1 cellular context compared by ENCODE assay signal in the genomic region with DNA sequence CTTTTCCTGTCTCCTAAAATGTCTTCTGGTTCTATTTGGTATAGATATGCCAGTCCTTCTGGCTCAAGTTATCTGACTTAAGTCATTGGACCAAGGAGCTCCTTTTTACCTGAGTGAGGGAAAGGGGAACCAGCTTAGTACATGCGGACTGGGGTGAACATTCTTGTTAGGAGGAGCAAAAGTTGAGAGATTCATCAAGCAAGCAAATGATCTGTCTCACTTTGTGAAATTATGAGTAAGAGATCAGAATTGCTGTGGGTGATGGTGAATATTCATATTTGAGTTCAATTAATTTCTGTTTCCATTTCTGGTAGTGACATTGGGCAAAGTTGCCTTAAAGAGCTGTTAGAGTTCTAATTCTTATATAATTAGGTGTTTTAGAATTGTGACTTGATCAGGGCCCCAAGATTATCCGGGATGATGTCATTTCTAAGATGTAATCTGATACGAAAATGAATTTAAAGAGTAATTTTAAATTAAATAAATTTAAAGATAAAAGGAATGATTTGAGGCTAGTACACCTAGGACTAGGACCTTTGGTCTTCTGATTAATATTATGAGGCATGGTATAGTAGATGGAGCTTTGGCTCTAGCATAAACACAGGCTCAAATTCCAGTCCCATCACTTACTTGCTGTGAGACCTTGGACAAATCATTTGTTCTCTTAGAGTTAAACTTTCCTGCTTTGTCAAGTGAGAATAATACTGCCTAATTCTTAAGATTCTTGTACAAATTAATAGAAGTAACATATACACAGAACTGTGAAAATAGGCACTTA.
TF ChIP-seq lines count a peak whose summit lies in the region.

No MANE protein-coding gene starts in this region.

TF ChIP-seq in K562, 482 proteins besides CTCF, POLR2A, EP300 and RAD21:
- TF ChIP-seq ZNF551 (CRISPR knock-in tag; IDR thresholded peaks at IDR 0.05) (no peak), ATF3 (IDR thresholded peaks at IDR 0.05) (peak; percentile 55), ATF3 (CRISPR knock-in tag; conservative IDR thresholded peaks at IDR 0.05) (no peak)
TF ChIP-seq in K562: peak in this region for 1.
